8 cellular contexts compared by ENCODE assay signal in the genomic region with DNA sequence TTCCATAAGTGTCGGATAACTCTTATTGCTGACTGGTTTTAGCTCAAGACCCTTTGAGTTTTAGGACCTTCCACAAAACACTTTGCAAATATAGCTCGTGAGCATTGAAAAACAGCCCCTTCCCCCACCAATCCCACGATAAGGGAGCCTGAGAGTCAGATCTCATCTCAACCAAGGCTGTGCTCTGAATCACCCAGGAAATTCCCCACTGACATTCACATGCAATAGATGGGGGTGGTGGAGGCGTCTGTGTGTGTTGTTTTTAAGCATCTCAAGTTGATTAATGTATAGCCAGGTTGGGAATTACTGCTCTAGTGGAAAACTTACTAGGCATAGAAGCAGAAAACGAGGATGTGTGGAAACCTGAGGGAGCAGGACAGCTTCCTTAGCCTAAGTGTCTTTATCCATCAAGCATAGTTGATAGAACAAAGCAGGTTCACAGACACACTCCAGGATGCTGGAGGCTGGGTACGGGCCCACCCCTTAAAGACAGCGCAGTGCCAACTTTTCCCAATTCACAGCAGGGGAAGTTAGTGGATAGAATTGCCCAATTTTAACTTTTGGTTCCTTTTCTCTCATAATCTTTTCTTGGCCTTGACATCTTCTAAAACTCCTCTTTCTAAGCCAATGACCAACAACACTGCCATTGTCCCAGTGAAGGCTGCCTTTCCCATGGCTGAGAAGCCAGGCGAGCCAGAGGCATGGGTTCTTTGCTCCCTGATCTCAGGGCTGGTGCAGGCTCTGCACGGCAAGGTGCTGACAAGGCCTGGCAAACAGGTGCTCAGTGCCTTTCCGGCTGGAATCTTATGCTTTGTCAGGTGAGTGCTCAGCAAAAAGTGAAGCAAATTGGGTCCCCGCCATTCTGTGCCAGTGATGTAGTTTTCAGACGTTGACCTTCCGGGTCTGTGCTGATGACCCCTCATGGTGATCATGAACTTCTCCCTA.
DNase-seq lines count a peak whose midpoint lies in the region; ATAC-seq and TF ChIP-seq lines count a peak whose summit lies in the region.

No MANE protein-coding gene starts in this region.

- H3K27ac Mint-ChIP-seq in activated T-cell treated with anti-CD3 and anti-CD28 coated beads, Interleukin-2, amount 50 U/mL, for 24 hours, result peak overlapping the region; percentile 88
- no peak overlapping the region for H3K27ac Mint-ChIP-seq in CD8-positive, alpha-beta T cell
- peak overlapping the region in 1 of 8 donors; percentile 8 for H3K27ac Mint-ChIP-seq in CD8-positive, alpha-beta memory T cell

- H3K27me3 Mint-ChIP-seq in activated T-cell treated with anti-CD3 and anti-CD28 coated beads, Interleukin-2, amount 50 U/mL, for 24 hours, result no peaks in the 10 kb centered on the region
- no peaks in the 10 kb centered on the region for H3K27me3 Mint-ChIP-seq in CD8-positive, alpha-beta T cell (ENCODE audit: low read depth)
- H3K27me3 Mint-ChIP-seq in CD8-positive, alpha-beta memory T cell, result peaks cover 5 to 9% of the 10 kb centered on the region in 2 donors

- DNase-seq in activated T-cell treated with anti-CD3 and anti-CD28 coated beads, Interleukin-2, amount 50 U/mL, for 24 hours, result peak; percentile 50
- peak; percentile 34 to 53 (median 45) for DNase-seq in stimulated activated CD4-positive, alpha-beta T cell treated with anti-CD3 and anti-CD28 coated beads, Interleukin-12 subunit alpha, Interleukin-12 subunit beta, amount 100 ng/mL, for 48 hours (ENCODE audit: low read depth in 2 of 3, low spot score in 1 of 3)
- DNase-seq in substantia nigra (lab: John Stamatoyannopoulos, UW) (no peak), NK-92 (lab: John Stamatoyannopoulos, UW; ENCODE audit: unreplicated experiment) (no peak)
- no peak for DNase-seq in CD8-positive, alpha-beta T cell
- DNase-seq in CD8-positive, alpha-beta memory T cell, result no peak

- no peaks in the 10 kb centered on the region for H3K4me1 ChIP-seq in CD8-positive, alpha-beta T cell (ENCODE audit: insufficient read depth, low read length)
- H3K4me1 ChIP-seq in CD8-positive, alpha-beta memory T cell (ENCODE audit: insufficient read depth, low read length), result no peaks in the 10 kb centered on the region

- POLR2A ChIA-PET in CD8-positive, alpha-beta T cell (lab: Charles Lee), result no interaction called here
- POLR2A ChIA-PET in CD8-positive, alpha-beta memory T cell (lab: Charles Lee), result no interaction called here

- peaks cover 5% of the 10 kb centered on the region for H3K9me3 ChIP-seq in CD8-positive, alpha-beta T cell (ENCODE audit: low read length)
- peaks cover 12% of the 10 kb centered on the region for H3K9me3 ChIP-seq in CD8-positive, alpha-beta memory T cell (ENCODE audit: low read length)

- intact Hi-C loops in CD8-positive, alpha-beta T cell (cut with DNase I, micrococcal nuclease), result loop anchor here in 1 of 2 experiments (10.0 kb wide), 1 partner anchor 46 kb away; no protein-coding TSS in a partner anchor

- H3K36me3 Mint-ChIP-seq in activated T-cell treated with anti-CD3 and anti-CD28 coated beads, Interleukin-2, amount 50 U/mL, for 24 hours (ENCODE audit: low read depth), result peaks cover 23% of the 10 kb centered on the region
- H3K36me3 Mint-ChIP-seq in CD8-positive, alpha-beta T cell, result no peaks in the 10 kb centered on the region
- peaks cover 0 to 12% (median 2%) of the 10 kb centered on the region in 3 donors for H3K36me3 Mint-ChIP-seq in CD8-positive, alpha-beta memory T cell

- H3K4me3 Mint-ChIP-seq in activated T-cell treated with anti-CD3 and anti-CD28 coated beads, Interleukin-2, amount 50 U/mL, for 24 hours, result peak overlapping the region; percentile 46
- no peak overlapping the region for H3K4me3 Mint-ChIP-seq in CD8-positive, alpha-beta T cell
- H3K4me3 Mint-ChIP-seq in CD8-positive, alpha-beta memory T cell, result no peak overlapping the region

- no peak for TF ChIP-seq CTCF in CD8-positive, alpha-beta T cell (IDR thresholded peaks at IDR 0.05)

- H3K4me3 ChIP-seq in CD8-positive, alpha-beta T cell (ENCODE audit: low read depth, low read length), result no peak overlapping the region
- H3K4me3 ChIP-seq in CD8-positive, alpha-beta memory T cell (ENCODE audit: low read length), result no peak overlapping the region

- no peaks in the 10 kb centered on the region for H3K27me3 ChIP-seq in CD8-positive, alpha-beta T cell (ENCODE audit: insufficient read depth, low read length)
- no peaks in the 10 kb centered on the region for H3K27me3 ChIP-seq in CD8-positive, alpha-beta memory T cell (ENCODE audit: insufficient read depth, low read length, poor library complexity, severe bottlenecking)

- H3K9me3 Mint-ChIP-seq in activated T-cell treated with anti-CD3 and anti-CD28 coated beads, Interleukin-2, amount 50 U/mL, for 24 hours, result peaks cover 17% of the 10 kb centered on the region
- H3K9me3 Mint-ChIP-seq in CD8-positive, alpha-beta T cell, result peaks cover 15% of the 10 kb centered on the region
- peaks cover 7 to 17% (median 13%) of the 10 kb centered on the region in 5 donors for H3K9me3 Mint-ChIP-seq in CD8-positive, alpha-beta memory T cell

- CTCF ChIA-PET in CD8-positive, alpha-beta T cell (lab: Charles Lee), result interaction anchor here (0.9 kb wide), 1 partner anchor 146 kb away, joined by 4 read pairs; no protein-coding TSS in a partner anchor
- CTCF ChIA-PET in CD8-positive, alpha-beta memory T cell (lab: Charles Lee), result interaction anchor here (0.9 to 1.5 kb wide), 5 partner anchors 9 to 272 kb away, joined by 3 to 8 read pairs (median 5); no protein-coding TSS in a partner anchor

- no peak overlapping the region for H3K27ac ChIP-seq in substantia nigra (ENCODE audit: low read depth, low read length, poor library complexity, severe bottlenecking)
- no peak overlapping the region for H3K27ac ChIP-seq in CD8-positive, alpha-beta T cell (ENCODE audit: low read depth, low read length)
- no peak overlapping the region for H3K27ac ChIP-seq in CD8-positive, alpha-beta memory T cell (ENCODE audit: low read depth, low read length)

- H3K36me3 ChIP-seq in CD8-positive, alpha-beta T cell (ENCODE audit: insufficient read depth, low read length), result no peaks in the 10 kb centered on the region
- H3K36me3 ChIP-seq in CD8-positive, alpha-beta memory T cell (ENCODE audit: insufficient read depth, low read length), result no peaks in the 10 kb centered on the region

- peaks cover 39% of the 10 kb centered on the region for H3K4me1 Mint-ChIP-seq in activated T-cell treated with anti-CD3 and anti-CD28 coated beads, Interleukin-2, amount 50 U/mL, for 24 hours (ENCODE audit: low read depth)
- no peaks in the 10 kb centered on the region for H3K4me1 Mint-ChIP-seq in CD8-positive, alpha-beta T cell (ENCODE audit: low read depth)
- no peaks in the 10 kb centered on the region for H3K4me1 Mint-ChIP-seq in CD8-positive, alpha-beta memory T cell

- ATAC-seq in GM18519 (IDR thresholded peaks at IDR 0.05; ENCODE audit: low FRiP score, unreplicated experiment) (peak; percentile 55), HG02852 (IDR thresholded peaks at IDR 0.05; ENCODE audit: unreplicated experiment) (peak; percentile 89)
- no peak for ATAC-seq in CD8-positive, alpha-beta T cell

Comparison
In these comparisons a context has a peak if more than half of its experiments do, and no peak if none do; other contexts are left out.
1. DNase-seq: peak in activated T-cell treated with anti-CD3 and anti-CD28 coated beads, Interleukin-2, amount 50 U/mL, for 24 hours (single experiment) and stimulated activated CD4-positive, alpha-beta T cell treated with anti-CD3 and anti-CD28 coated beads, Interleukin-12 subunit alpha, Interleukin-12 subunit beta, amount 100 ng/mL, for 48 hours (3 of 3); none in substantia nigra (0 of 49), CD8-positive, alpha-beta T cell (0 of 7), CD8-positive, alpha-beta memory T cell (0 of 5) and NK-92 (single experiment).